1 cellular context compared by ENCODE assay signal in the genomic region with DNA sequence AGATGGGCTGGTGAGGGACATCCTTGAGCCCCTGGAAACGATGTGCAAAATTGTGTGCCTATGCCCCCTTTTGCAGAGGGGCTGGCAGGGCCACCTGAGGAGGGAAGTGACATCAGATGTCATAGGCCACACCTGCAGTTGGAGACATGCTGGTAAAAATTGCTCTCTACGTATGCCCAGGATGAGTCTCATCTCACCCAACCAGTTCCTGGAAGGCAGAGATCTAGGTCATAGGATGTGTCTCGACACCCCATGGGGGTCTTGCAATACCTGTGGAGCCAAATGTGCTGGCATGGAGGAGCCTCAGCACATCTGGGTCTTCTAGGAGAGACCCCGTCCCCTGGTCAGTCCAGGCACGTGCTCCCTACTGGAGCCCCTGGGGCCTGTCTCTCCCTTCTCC.
TF ChIP-seq lines count a peak whose summit lies in the region.

No MANE protein-coding gene starts in this region.

TF ChIP-seq in H1, 55 proteins besides CTCF, POLR2A, EP300 and RAD21:
- TF ChIP-seq SP2 (IDR thresholded peaks at IDR 0.05; ENCODE audit: low read length) (no peak), EZH2 (IDR thresholded peaks at IDR 0.05; ENCODE audit: low read depth, low read length, severe bottlenecking) (no peak), SP1 (IDR thresholded peaks at IDR 0.05; ENCODE audit: low read depth, low read length) (no peak), YY1 (IDR thresholded peaks at IDR 0.05; ENCODE audit: low read depth, low read length) (no peak)
